Comparison of ENCODE assay signal across 8 cellular contexts in the genomic region with DNA sequence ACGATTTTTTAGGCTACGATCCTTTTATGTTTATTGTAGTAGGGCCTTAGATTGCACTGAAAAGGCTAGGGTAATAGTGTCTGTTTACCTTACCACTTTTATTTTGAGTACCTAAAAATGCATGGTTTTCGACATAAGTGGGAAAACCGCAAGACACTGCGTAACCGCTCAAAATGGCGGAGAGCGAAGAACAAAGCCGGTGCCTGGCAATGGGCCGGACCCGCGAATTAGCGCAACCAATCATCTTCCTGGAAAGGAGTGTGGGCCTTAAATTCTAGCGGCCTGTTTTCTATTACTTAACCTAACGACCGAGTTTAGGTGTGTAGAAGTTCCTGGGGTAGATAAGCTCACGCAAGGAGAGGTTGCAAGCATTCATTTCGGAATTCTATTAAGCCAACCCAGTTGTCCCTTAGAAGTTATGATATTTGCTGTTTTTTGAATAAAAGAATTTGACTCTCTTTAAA.
DNase-seq lines count a peak whose midpoint lies in the region; ATAC-seq and TF ChIP-seq lines count a peak whose summit lies in the region.

No MANE protein-coding gene starts in this region.

- H3K27me3 Mint-ChIP-seq in activated T-helper 2 cell treated with anti-CD3 and anti-CD28 coated beads, Interferon-gamma antibody, Interleukin-2, Interleukin-4, amounts not matched to agents 10 μg/mL and 5 μg/mL and 100 μg/mL, durations not matched to agents 14 hours and 24 hours and 36 hours (ENCODE audit: low read depth): no peaks in the 10 kb centered on the region

- intact Hi-C loops in activated T-helper 2 cell treated with anti-CD3 and anti-CD28 coated beads, Interferon-gamma antibody, Interleukin-2, Interleukin-4, amounts not matched to agents 10 μg/mL and 5 μg/mL and 100 μg/mL, durations not matched to agents 14 hours and 24 hours and 36 hours (cut with micrococcal nuclease): no loop called here
- intact Hi-C loops in tibial artery (cut with DNase I; ENCODE audit: low total_unique reads): no loop called here

- H3K27ac ChIP-seq in C4-2B (peak overlapping the region; percentile 97), Karpas-422 (ENCODE audit: low read length) (no peak overlapping the region; the same call in 1 of the 2 replicates), Peyer's patch (peak overlapping the region; percentile 86 to 99 (median 96)), foreskin keratinocyte (peak overlapping the region; percentile 93), tibial artery (peak overlapping the region; percentile 90 to 96)

- peak; percentile 20 to 58 for TF ChIP-seq POLR2A in Peyer's patch (IDR thresholded peaks at IDR 0.05)

- no peaks in the 10 kb centered on the region for H3K9me2 ChIP-seq in Karpas-422 (replicated peaks; ENCODE audit: insufficient read depth, low read length)

- H3K79me2 ChIP-seq in Karpas-422 (ENCODE audit: low read length): no peaks in the 10 kb centered on the region

- H2AFZ ChIP-seq in Karpas-422 (ENCODE audit: low read length) (peak overlapping the region; percentile 88), neuron (ENCODE audit: low read depth, low read length) (no peak overlapping the region)

- peak overlapping the region; percentile 84 for H3K4me2 ChIP-seq in Karpas-422 (ENCODE audit: low read depth, low read length, poor library complexity, severe bottlenecking)

- H3K9me3 Mint-ChIP-seq in activated T-helper 2 cell treated with anti-CD3 and anti-CD28 coated beads, Interferon-gamma antibody, Interleukin-2, Interleukin-4, amounts not matched to agents 10 μg/mL and 5 μg/mL and 100 μg/mL, durations not matched to agents 14 hours and 24 hours and 36 hours: no peaks in the 10 kb centered on the region

- ATAC-seq in GM19467 (IDR thresholded peaks at IDR 0.05; ENCODE audit: unreplicated experiment) (peak; percentile 35), foreskin keratinocyte (peak; percentile 31)

- H3K4me1 ChIP-seq in Karpas-422 (ENCODE audit: low read length) (peaks cover 33% of the 10 kb centered on the region), Peyer's patch (peaks cover 0 to 7% (median 0%) of the 10 kb centered on the region in 4 donors), foreskin keratinocyte (peaks cover 3% of the 10 kb centered on the region), neuron (ENCODE audit: insufficient read depth, low read length) (peaks cover 26% of the 10 kb centered on the region), tibial artery (peaks cover 0 to 19% (median 3%) of the 10 kb centered on the region in 4 donors)

- no peaks in the 10 kb centered on the region for H4K20me1 ChIP-seq in Karpas-422 (ENCODE audit: insufficient read depth, low read depth, low read length)

- peak overlapping the region; percentile 78 for H3K9ac ChIP-seq in Karpas-422 (ENCODE audit: low read length)

- no peak overlapping the region for H3K4me3 Mint-ChIP-seq in activated T-helper 2 cell treated with anti-CD3 and anti-CD28 coated beads, Interferon-gamma antibody, Interleukin-2, Interleukin-4, amounts not matched to agents 10 μg/mL and 5 μg/mL and 100 μg/mL, durations not matched to agents 14 hours and 24 hours and 36 hours (ENCODE audit: low read depth)

- peaks cover 30% of the 10 kb centered on the region for H3K4me1 Mint-ChIP-seq in activated T-helper 2 cell treated with anti-CD3 and anti-CD28 coated beads, Interferon-gamma antibody, Interleukin-2, Interleukin-4, amounts not matched to agents 10 μg/mL and 5 μg/mL and 100 μg/mL, durations not matched to agents 14 hours and 24 hours and 36 hours (ENCODE audit: low read depth)

- H3K4me3 ChIP-seq in Karpas-422 (ENCODE audit: low read length) (peak overlapping the region; percentile 73), Peyer's patch (peak overlapping the region; percentile 44 to 77 (median 62)), neuron (ENCODE audit: low read length) (peak overlapping the region; percentile 83), tibial artery (peak overlapping the region; percentile 68 to 78)

- no peaks in the 10 kb centered on the region for H3K36me3 Mint-ChIP-seq in activated T-helper 2 cell treated with anti-CD3 and anti-CD28 coated beads, Interferon-gamma antibody, Interleukin-2, Interleukin-4, amounts not matched to agents 10 μg/mL and 5 μg/mL and 100 μg/mL, durations not matched to agents 14 hours and 24 hours and 36 hours (ENCODE audit: low read depth)

- H3K27me3 ChIP-seq in Karpas-422 (ENCODE audit: low read length): no peaks in the 10 kb centered on the region
- no peaks in the 10 kb centered on the region for H3K27me3 ChIP-seq in Peyer's patch
- H3K27me3 ChIP-seq in foreskin keratinocyte: no peaks in the 10 kb centered on the region
- no peaks in the 10 kb centered on the region for H3K27me3 ChIP-seq in neuron (ENCODE audit: insufficient read depth, low read length)
- no peaks in the 10 kb centered on the region for H3K27me3 ChIP-seq in tibial artery

- H3K9me3 ChIP-seq in Karpas-422 (ENCODE audit: low read length) (no peaks in the 10 kb centered on the region), Peyer's patch (no peaks in the 10 kb centered on the region), neuron (ENCODE audit: low read length) (no peaks in the 10 kb centered on the region), tibial artery (no peaks in the 10 kb centered on the region)

- H3K36me3 ChIP-seq in Karpas-422 (ENCODE audit: insufficient read depth, low read length) (no peaks in the 10 kb centered on the region), Peyer's patch (no peaks in the 10 kb centered on the region), neuron (ENCODE audit: insufficient read depth, low read length) (no peaks in the 10 kb centered on the region), tibial artery (no peaks in the 10 kb centered on the region)

- DNase-seq in Karpas-422 (peak; percentile 77), Peyer's patch (peak; percentile 76 to 94 (median 85)), foreskin keratinocyte (peak in 1 of 2 donors; percentile 74), tibial artery (peak; percentile 76 to 88)
- DNase-seq in activated T-helper 2 cell treated with anti-CD3 and anti-CD28 coated beads, Interferon-gamma antibody, Interleukin-2, Interleukin-4, amounts not matched to agents 10 μg/mL and 5 μg/mL and 100 μg/mL, durations not matched to agents 14 hours and 24 hours and 36 hours (ENCODE audit: low spot score): peak; percentile 80

- no peak for TF ChIP-seq CTCF in C4-2B (conservative IDR thresholded peaks at IDR 0.05)
- TF ChIP-seq CTCF in Peyer's patch (IDR thresholded peaks at IDR 0.05): no peak
- TF ChIP-seq CTCF in foreskin keratinocyte (conservative IDR thresholded peaks at IDR 0.05): no peak
- TF ChIP-seq CTCF in tibial artery (IDR thresholded peaks at IDR 0.05): no peak

- H3K27ac Mint-ChIP-seq in activated T-helper 2 cell treated with anti-CD3 and anti-CD28 coated beads, Interferon-gamma antibody, Interleukin-2, Interleukin-4, amounts not matched to agents 10 μg/mL and 5 μg/mL and 100 μg/mL, durations not matched to agents 14 hours and 24 hours and 36 hours: no peak overlapping the region
